21 cellular contexts compared by ENCODE assay signal in genomic region chr3:108548886-108549285, GRCh38. TPM values are rescaled to one million over a fixed set of nuclear protein-coding genes. Genes with fewer than 3 reads are reported as not detected.
DNase-seq lines count a peak whose midpoint lies in the region; ATAC-seq, FAIRE-seq and TF ChIP-seq lines count a peak whose summit lies in the region.
"Had no signal": no experiment of that assay in that cellular context is flagged by ENCODE, and none has a peak within 500 bp of the region (broad histone marks: within the 10 kb centered on the region; RNA-seq: fewer than 3 reads in every experiment).

No MANE protein-coding gene starts in this region.

- H3K27ac ChIP-seq in A549, result no peak overlapping the region
- peak overlapping the region; percentile 60 for H3K27ac ChIP-seq in VCaP
- H3K27ac ChIP-seq in kidney (ENCODE audit: low read depth in 2 of 2, low read length in 2 of 2), result no peak overlapping the region

- CTCF ChIA-PET in A549 (lab: Yijun Ruan, JAX), result no interaction called here

- H3K4me1 ChIP-seq in A549 (peaks cover 18% of the 10 kb centered on the region; the same call in 2 of the 3 replicates), kidney (ENCODE audit: control insufficient read depth in 1 of 2, insufficient read depth in 1 of 2, low read depth in 1 of 2, low read length in 2 of 2) (no peaks in the 10 kb centered on the region)

- FAIRE-seq in A549 (lab: Jason Lieb, UNC) (no peak), GM12892 (lab: Jason Lieb, UNC) (peak; percentile 17), kidney (lab: Jason Lieb, UNC) (peak; percentile 13)
- FAIRE-seq: A204.1, GM12878, GM18507, H54 had no signal

- H3K36me3 ChIP-seq in kidney (ENCODE audit: control insufficient read depth in 1 of 2, insufficient read depth in 2 of 2, low read length in 2 of 2), result no peaks in the 10 kb centered on the region

- H3K9me3 ChIP-seq in A549 (no peaks in the 10 kb centered on the region), kidney (ENCODE audit: control insufficient read depth in 1 of 2, low read length in 2 of 2) (no peaks in the 10 kb centered on the region)
- H3K9me3 ChIP-seq: Caco-2, HAP-1 had no signal

- TF ChIP-seq RAD21 in A549 (conservative IDR thresholded peaks at IDR 0.05 in 1 of 2, IDR thresholded peaks at IDR 0.05 in 1 of 2), result no peak

- H3K4me2 ChIP-seq in A549, result peak overlapping the region; percentile 28; the same call in 2 of the 3 replicates

- no peak for TF ChIP-seq POLR2A in A549 (IDR thresholded peaks at IDR 0.05; ENCODE audit: low read length)
- no peak for TF ChIP-seq POLR2A in GM12892 (IDR thresholded peaks at IDR 0.05; ENCODE audit: low read depth, low read length)

- 73% methylated on average over 2 of the region's 2 CpGs for WGBS in A549 (ENCODE audit: missing lambda C conversion rate)

- POLR2A ChIA-PET in A549 (lab: Yijun Ruan, JAX), result no interaction called here

- no peak for DNase-seq in A549 (ENCODE audit: low read depth in 1 of 2, low spot score in 1 of 2)
- DNase-seq in GM12892 (ENCODE audit: insufficient read length), result no peak
- no peak for DNase-seq in kidney
- DNase-seq in activated CD8-positive, alpha-beta memory T cell treated with anti-CD3 and anti-CD28 coated beads, Interleukin-2, amount 50 U/mL, for 48 hours, result no peak
- DNase-seq in NCI-H2081 treated with DMSO at 0.1 percent for 48 hours (lab: John Stamatoyannopoulos, UW), result no peak
- DNase-seq: C1 segment of cervical spinal cord; Caco-2; CD4-positive, CD25-positive, alpha-beta regulatory T cell; CD8-positive, alpha-beta T cell; DMS153; DMS79; EL; GDM1; GOT3 had no signal

- no peak overlapping the region for H3K9ac ChIP-seq in kidney (ENCODE audit: low read length in 2 of 2)

- TF ChIP-seq CTCF in A549 (IDR thresholded peaks at IDR 0.05), result no peak
- no peak for TF ChIP-seq CTCF in VCaP (conservative IDR thresholded peaks at IDR 0.05)
- TF ChIP-seq CTCF in kidney (IDR thresholded peaks at IDR 0.05; ENCODE audit: borderline replicate concordance, extremely low read depth, insufficient read depth), result no peak

- TF ChIP-seq EP300 in A549 (IDR thresholded peaks at IDR 0.05), result no peak

- intact Hi-C loops in kidney (cut with DNase I), result no loop called here

- ATAC-seq in A549, result no peak
- ATAC-seq in GM19463 (IDR thresholded peaks at IDR 0.05; ENCODE audit: unreplicated experiment), result no peak
- ATAC-seq: CD8-positive, alpha-beta T cell; GM12878 had no signal

- H3K4me3 ChIP-seq in A549, result no peak overlapping the region
- H3K4me3 ChIP-seq in kidney (ENCODE audit: low read length in 2 of 2), result no peak overlapping the region
- H3K4me3 ChIP-seq: GM12878, HAP-1 had no signal

TF ChIP-seq in A549, 52 proteins besides CTCF, POLR2A, EP300 and RAD21:
- TF ChIP-seq ATOH8 (CRISPR knock-in tag; IDR thresholded peaks at IDR 0.05; ENCODE audit: low read depth) (no peak), CBX8 (IDR thresholded peaks at IDR 0.05) (no peak), ESRRA (IDR thresholded peaks at IDR 0.05; ENCODE audit: borderline replicate concordance, low read length) (no peak), REST (IDR thresholded peaks at IDR 0.05) (no peak), ZFP36 (IDR thresholded peaks at IDR 0.05; ENCODE audit: borderline replicate concordance, partially characterized antibody) (no peak), EHF (CRISPR knock-in tag; IDR thresholded peaks at IDR 0.05) (no peak), BHLHE40 (IDR thresholded peaks at IDR 0.05; ENCODE audit: low read depth, low read length) (no peak)

RNA-seq across cellular contexts. Expression of gene MYH15, which starts 38.5 kb away (rescaled TPM):
- polyA plus RNA-seq in A549 (2011; rRNA removed) (0.29 and 0.39 TPM in 2 replicates), A549 (2017; fragmentation: RNase III; extraction: RNeasy Plus Mini Kit Qiagen cat#74134 plus additional on column Dnase treatment) (0.81 to 2.4 TPM (median 1.7 TPM) in 3 replicates), kidney (ENCODE audit: insufficient read depth, low read depth, low replicate concordance) (not detected)
- 0.01 and 0.04 TPM in 2 replicates for polyA plus RNA-seq in A549 (2012; cell fraction: cytosol; rRNA removed)
- polyA plus RNA-seq in A549 (2012; cell fraction: nucleus; rRNA removed), result 0.06 and 0.12 TPM in 2 replicates
- polyA minus RNA-seq in A549 (2011; rRNA and poly(A)+ RNA removed), result 0.17 and 0.19 TPM in 2 replicates
- 0.08 TPM for polyA plus RNA-seq in GM12892 (2012; ENCODE audit: missing spikeins)
- 0.44 TPM for total RNA-seq in kidney

RNA-seq across cellular contexts. Expression of gene CIP2A, which starts 40.4 kb away (rescaled TPM):
- polyA plus RNA-seq in A549 (2011; rRNA removed) (31.8 and 32.6 TPM in 2 replicates), A549 (2017; fragmentation: RNase III; extraction: RNeasy Plus Mini Kit Qiagen cat#74134 plus additional on column Dnase treatment) (29.3 to 33.0 TPM (median 30.7 TPM) in 3 replicates), kidney (ENCODE audit: insufficient read depth, low read depth, low replicate concordance) (0.82 TPM)
- 21.1 and 22.9 TPM in 2 replicates for polyA plus RNA-seq in A549 (2012; cell fraction: cytosol; rRNA removed)
- 10.1 and 10.3 TPM in 2 replicates for polyA plus RNA-seq in A549 (2012; cell fraction: nucleus; rRNA removed)
- polyA minus RNA-seq in A549 (2011; rRNA and poly(A)+ RNA removed), result 34.4 and 59.2 TPM in 2 replicates
- 13.5 TPM for polyA plus RNA-seq in GM12892 (2012; ENCODE audit: missing spikeins)
- total RNA-seq in kidney, result 3.5 TPM

RNA-seq across cellular contexts. Expression of gene DZIP3, which starts 40.6 kb away (rescaled TPM):
- polyA plus RNA-seq in A549 (2011; rRNA removed) (15.6 and 22.2 TPM in 2 replicates), A549 (2017; fragmentation: RNase III; extraction: RNeasy Plus Mini Kit Qiagen cat#74134 plus additional on column Dnase treatment) (8.1 to 10.1 TPM (median 9.1 TPM) in 3 replicates), kidney (ENCODE audit: insufficient read depth, low read depth, low replicate concordance) (9.4 TPM)
- polyA plus RNA-seq in A549 (2012; cell fraction: cytosol; rRNA removed), result 3.0 and 3.1 TPM in 2 replicates
- 4.4 and 6.0 TPM in 2 replicates for polyA plus RNA-seq in A549 (2012; cell fraction: nucleus; rRNA removed)
- 6.7 and 8.3 TPM in 2 replicates for polyA minus RNA-seq in A549 (2011; rRNA and poly(A)+ RNA removed)
- polyA plus RNA-seq in GM12892 (2012; ENCODE audit: missing spikeins), result 11.7 TPM
- total RNA-seq in kidney, result 15.5 TPM
